Comparison of ENCODE assay signal across 1 cellular context in the genomic region with DNA sequence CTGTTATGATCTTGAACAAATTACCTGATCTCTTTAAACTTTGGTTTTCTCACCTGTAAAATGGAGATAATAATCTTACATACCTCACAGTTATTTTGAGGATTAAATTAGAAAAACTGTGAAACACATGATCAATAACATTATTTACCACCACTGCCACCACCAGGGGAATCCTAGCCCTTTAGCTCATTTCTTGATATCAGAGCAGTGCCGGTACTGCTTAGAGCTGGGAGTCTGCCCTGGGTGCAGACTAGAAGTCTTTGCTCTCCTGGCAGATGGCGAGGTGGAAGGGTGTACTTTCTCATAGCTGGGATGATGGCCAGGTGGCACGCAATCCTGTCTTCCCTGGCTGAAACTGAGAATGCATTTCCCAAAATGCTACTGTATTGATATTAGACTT.
TF ChIP-seq lines count a peak whose summit lies in the region.

No MANE protein-coding gene starts in this region.

TF ChIP-seq in GM23338, 12 proteins besides CTCF, POLR2A, EP300 and RAD21 (continued from another document):
- TF ChIP-seq, protein P1, sequence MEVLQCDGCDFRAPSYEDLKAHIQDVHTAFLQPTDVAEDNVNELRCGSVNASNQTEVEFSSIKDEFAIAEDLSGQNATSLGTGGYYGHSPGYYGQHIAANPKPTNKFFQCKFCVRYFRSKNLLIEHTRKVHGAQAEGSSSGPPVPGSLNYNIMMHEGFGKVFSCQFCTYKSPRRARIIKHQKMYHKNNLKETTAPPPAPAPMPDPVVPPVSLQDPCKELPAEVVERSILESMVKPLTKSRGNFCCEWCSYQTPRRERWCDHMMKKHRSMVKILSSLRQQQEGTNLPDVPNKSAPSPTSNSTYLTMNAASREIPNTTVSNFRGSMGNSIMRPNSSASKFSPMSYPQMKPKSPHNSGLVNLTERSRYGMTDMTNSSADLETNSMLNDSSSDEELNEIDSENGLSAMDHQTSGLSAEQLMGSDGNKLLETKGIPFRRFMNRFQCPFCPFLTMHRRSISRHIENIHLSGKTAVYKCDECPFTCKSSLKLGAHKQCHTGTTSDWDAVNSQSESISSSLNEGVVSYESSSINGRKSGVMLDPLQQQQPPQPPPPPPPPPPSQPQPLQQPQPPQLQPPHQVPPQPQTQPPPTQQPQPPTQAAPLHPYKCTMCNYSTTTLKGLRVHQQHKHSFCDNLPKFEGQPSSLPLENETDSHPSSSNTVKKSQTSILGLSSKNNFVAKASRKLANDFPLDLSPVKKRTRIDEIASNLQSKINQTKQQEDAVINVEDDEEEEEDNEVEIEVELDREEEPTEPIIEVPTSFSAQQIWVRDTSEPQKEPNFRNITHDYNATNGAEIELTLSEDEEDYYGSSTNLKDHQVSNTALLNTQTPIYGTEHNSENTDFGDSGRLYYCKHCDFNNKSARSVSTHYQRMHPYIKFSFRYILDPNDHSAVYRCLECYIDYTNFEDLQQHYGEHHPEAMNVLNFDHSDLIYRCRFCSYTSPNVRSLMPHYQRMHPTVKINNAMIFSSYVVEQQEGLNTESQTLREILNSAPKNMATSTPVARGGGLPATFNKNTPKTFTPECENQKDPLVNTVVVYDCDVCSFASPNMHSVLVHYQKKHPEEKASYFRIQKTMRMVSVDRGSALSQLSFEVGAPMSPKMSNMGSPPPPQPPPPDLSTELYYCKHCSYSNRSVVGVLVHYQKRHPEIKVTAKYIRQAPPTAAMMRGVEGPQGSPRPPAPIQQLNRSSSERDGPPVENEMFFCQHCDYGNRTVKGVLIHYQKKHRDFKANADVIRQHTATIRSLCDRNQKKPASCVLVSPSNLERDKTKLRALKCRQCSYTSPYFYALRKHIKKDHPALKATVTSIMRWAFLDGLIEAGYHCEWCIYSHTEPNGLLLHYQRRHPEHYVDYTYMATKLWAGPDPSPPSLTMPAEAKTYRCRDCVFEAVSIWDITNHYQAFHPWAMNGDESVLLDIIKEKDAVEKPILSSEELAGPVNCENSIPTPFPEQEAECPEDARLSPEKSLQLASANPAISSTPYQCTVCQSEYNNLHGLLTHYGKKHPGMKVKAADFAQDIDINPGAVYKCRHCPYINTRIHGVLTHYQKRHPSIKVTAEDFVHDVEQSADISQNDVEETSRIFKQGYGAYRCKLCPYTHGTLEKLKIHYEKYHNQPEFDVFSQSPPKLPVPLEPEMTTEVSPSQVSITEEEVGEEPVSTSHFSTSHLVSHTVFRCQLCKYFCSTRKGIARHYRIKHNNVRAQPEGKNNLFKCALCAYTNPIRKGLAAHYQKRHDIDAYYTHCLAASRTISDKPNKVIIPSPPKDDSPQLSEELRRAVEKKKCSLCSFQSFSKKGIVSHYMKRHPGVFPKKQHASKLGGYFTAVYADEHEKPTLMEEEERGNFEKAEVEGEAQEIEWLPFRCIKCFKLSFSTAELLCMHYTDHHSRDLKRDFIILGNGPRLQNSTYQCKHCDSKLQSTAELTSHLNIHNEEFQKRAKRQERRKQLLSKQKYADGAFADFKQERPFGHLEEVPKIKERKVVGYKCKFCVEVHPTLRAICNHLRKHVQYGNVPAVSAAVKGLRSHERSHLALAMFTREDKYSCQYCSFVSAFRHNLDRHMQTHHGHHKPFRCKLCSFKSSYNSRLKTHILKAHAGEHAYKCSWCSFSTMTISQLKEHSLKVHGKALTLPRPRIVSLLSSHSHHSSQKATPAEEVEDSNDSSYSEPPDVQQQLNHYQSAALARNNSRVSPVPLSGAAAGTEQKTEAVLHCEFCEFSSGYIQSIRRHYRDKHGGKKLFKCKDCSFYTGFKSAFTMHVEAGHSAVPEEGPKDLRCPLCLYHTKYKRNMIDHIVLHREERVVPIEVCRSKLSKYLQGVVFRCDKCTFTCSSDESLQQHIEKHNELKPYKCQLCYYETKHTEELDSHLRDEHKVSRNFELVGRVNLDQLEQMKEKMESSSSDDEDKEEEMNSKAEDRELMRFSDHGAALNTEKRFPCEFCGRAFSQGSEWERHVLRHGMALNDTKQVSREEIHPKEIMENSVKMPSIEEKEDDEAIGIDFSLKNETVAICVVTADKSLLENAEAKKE (CRISPR knock-in tag; IDR thresholded peaks at IDR 0.05) = no peak
- TF ChIP-seq EZH2phosphoT487 (IDR thresholded peaks at IDR 0.05; ENCODE audit: unreplicated experiment) = no peak
- no peak for TF ChIP-seq ZNF331 (CRISPR knock-in tag; IDR thresholded peaks at IDR 0.05; ENCODE audit: low read depth)
TF ChIP-seq in GM23338: peak in this region for 0.
